ENCODE assay signal across 21 cellular contexts in genomic region chr6:3252369-3252768, GRCh38. TPM values are rescaled to one million over a fixed set of nuclear protein-coding genes. Genes with fewer than 3 reads are reported as not detected.
DNase-seq lines count a peak whose midpoint lies in the region; ATAC-seq, FAIRE-seq and TF ChIP-seq lines count a peak whose summit lies in the region.
"Had no signal": no experiment of that assay in that cellular context is flagged by ENCODE, and none has a peak within 500 bp of the region (broad histone marks: within the 10 kb centered on the region; RNA-seq: fewer than 3 reads in every experiment).

No MANE protein-coding gene starts in this region.

- TF ChIP-seq POLR2A in K562 (conservative IDR thresholded peaks at IDR 0.05): no peak

- H3K4me2 ChIP-seq in K562 (ENCODE audit: insufficient read depth, low read length): peak overlapping the region; percentile 70
- no peak overlapping the region for H3K4me2 ChIP-seq in neuronal stem cell (ENCODE audit: insufficient read depth, low read length, poor library complexity, severe bottlenecking)

- H4K8ac ChIP-seq in neuronal stem cell (ENCODE audit: low read depth, low read length): no peak overlapping the region

- H2BK15ac ChIP-seq in neuronal stem cell (ENCODE audit: low read length): no peak overlapping the region

- peak overlapping the region in 1 of 2 experiments; percentile 47; a peak in 1 of 4 replicates for H3K9ac ChIP-seq in K562 (ENCODE audit: insufficient read depth in 1 of 2, low read depth in 2 of 2, low read length in 2 of 2)
- H3K9ac ChIP-seq in neuronal stem cell (ENCODE audit: low read depth, low read length, poor library complexity): peak overlapping the region; percentile 1
- H3K9ac ChIP-seq: neural progenitor cell had no signal

- H3K4me3 Mint-ChIP-seq in activated CD4-positive, alpha-beta memory T cell treated with anti-CD3 and anti-CD28 coated beads, Interleukin-2, amount 10 ng/mL, durations not matched to agents 7 days and 5 days: no peak overlapping the region
- H3K4me3 Mint-ChIP-seq in activated CD4-positive, alpha-beta memory T cell treated with anti-CD3 and anti-CD28 coated beads for 36 hours: no peak overlapping the region
- H3K4me3 Mint-ChIP-seq: memory B cell, neural progenitor cell had no signal

- no peaks in the 10 kb centered on the region for H3K36me3 Mint-ChIP-seq in activated CD4-positive, alpha-beta memory T cell treated with anti-CD3 and anti-CD28 coated beads, Interleukin-2, amount 10 ng/mL, durations not matched to agents 7 days and 5 days (ENCODE audit: low read depth)
- H3K36me3 Mint-ChIP-seq in activated CD4-positive, alpha-beta memory T cell treated with anti-CD3 and anti-CD28 coated beads for 36 hours: no peaks in the 10 kb centered on the region

- CTCF ChIA-PET in activated CD4-positive, alpha-beta memory T cell treated with anti-CD3 and anti-CD28 coated beads, Interleukin-2, amount 10 ng/mL, durations not matched to agents 7 days and 5 days (lab: Charles Lee): interaction anchor here (0.9 to 6.8 kb wide), 18 partner anchors 9 to 414 kb away, joined by 3 to 42 read pairs (median 6); partner anchors contain the start of gene TUBB2A
- CTCF ChIA-PET in activated CD4-positive, alpha-beta memory T cell treated with anti-CD3 and anti-CD28 coated beads for 36 hours (lab: Charles Lee): interaction anchor here (1.2 to 7.2 kb wide), 11 partner anchors 13 to 201 kb away, joined by 3 to 122 read pairs (median 8); partner anchors contain the start of gene TUBB2A
- CTCF ChIA-PET in K562 (lab: Yijun Ruan, JAX; ENCODE audit: low intra/inter-chr PET ratio): interaction anchor here (1.0 to 2.1 kb wide), 2 partner anchors 125 to 127 kb away, joined by 3 to 22 read pairs; no protein-coding TSS in a partner anchor

- 13% methylated on average over 10 of the region's 10 CpGs for WGBS in K562 (ENCODE audit: insufficient coverage, low coverage, missing lambda C conversion rate)
- no CpG with 5 or more reads among the region's 10 CpGs for WGBS in neuronal stem cell (ENCODE audit: extremely low coverage in 2 of 2, insufficient read length in 2 of 2, insufficient replicate concordance in 1 of 2), 2 donors

- H3K79me2 ChIP-seq in K562 (ENCODE audit: control insufficient read depth, insufficient read depth, low read length): no peaks in the 10 kb centered on the region

- H3K79me1 ChIP-seq in neuronal stem cell (ENCODE audit: low read depth, low read length): no peaks in the 10 kb centered on the region

- TF ChIP-seq CTCF in K562 (IDR thresholded peaks at IDR 0.05 in 2 of 3, conservative IDR thresholded peaks at IDR 0.05 in 1 of 3; ENCODE audit: insufficient read depth in 2 of 3, low read depth in 1 of 3, low read length in 3 of 3): no peak

- peaks cover 17% of the 10 kb centered on the region for H3K27me3 Mint-ChIP-seq in activated CD4-positive, alpha-beta memory T cell treated with anti-CD3 and anti-CD28 coated beads, Interleukin-2, amount 10 ng/mL, durations not matched to agents 7 days and 5 days
- peaks cover 24% of the 10 kb centered on the region for H3K27me3 Mint-ChIP-seq in activated CD4-positive, alpha-beta memory T cell treated with anti-CD3 and anti-CD28 coated beads for 36 hours

- H3K9me1 ChIP-seq in K562 (ENCODE audit: control insufficient read depth, insufficient read depth, low read length): no peaks in the 10 kb centered on the region

- no peak overlapping the region for H3K18ac ChIP-seq in neuronal stem cell (ENCODE audit: low read length)

- H3K23ac ChIP-seq in neuronal stem cell (ENCODE audit: low read depth, low read length, poor library complexity): peak overlapping the region; percentile 21

- H3K4ac ChIP-seq in neuronal stem cell (ENCODE audit: low read length): no peak overlapping the region

- H2AFZ ChIP-seq in K562 (ENCODE audit: low read depth, low read length): peak overlapping the region; percentile 79
- no peak overlapping the region for H2AFZ ChIP-seq in neuronal stem cell (ENCODE audit: low read length)
- H2AFZ ChIP-seq: neural progenitor cell had no signal

- no peak overlapping the region for H2BK5ac ChIP-seq in neuronal stem cell (ENCODE audit: low read length)

- peak overlapping the region; percentile 38 for H3K27ac Mint-ChIP-seq in activated CD4-positive, alpha-beta memory T cell treated with anti-CD3 and anti-CD28 coated beads, Interleukin-2, amount 10 ng/mL, durations not matched to agents 7 days and 5 days
- no peak overlapping the region for H3K27ac Mint-ChIP-seq in activated CD4-positive, alpha-beta memory T cell treated with anti-CD3 and anti-CD28 coated beads for 36 hours
- H3K27ac Mint-ChIP-seq: memory B cell had no signal

- H3K9me3 ChIP-seq in K562 (replicated peaks; ENCODE audit: control insufficient read depth, insufficient read depth, low read depth, low read length) (no peaks in the 10 kb centered on the region), neuronal stem cell (replicated peaks in 1 of 2; ENCODE audit: control insufficient read depth in 2 of 2, insufficient read depth in 1 of 2, low read depth in 1 of 2, low read length in 2 of 2) (no peaks in the 10 kb centered on the region)
- H3K9me3 ChIP-seq: adrenal gland, gastroesophageal sphincter, thoracic aorta had no signal

- no peak overlapping the region for H3K27ac ChIP-seq in K562 (ENCODE audit: extremely low read depth, low read depth, low read length)
- H3K27ac ChIP-seq in neuronal stem cell (replicated peaks; ENCODE audit: low read length): no peak overlapping the region
- H3K27ac ChIP-seq: adrenal gland, C4-2B, neural progenitor cell, RWPE1, thoracic aorta had no signal

- BruUV-seq in K562 (replicated peaks; lab: Mats Ljungman, UMichigan): no TSS peak

- H3K4me1 ChIP-seq in K562 (replicated peaks in 1 of 2; ENCODE audit: control insufficient read depth in 2 of 2, insufficient read depth in 2 of 2, low read length in 2 of 2) (peaks cover 32 to 38% of the 10 kb centered on the region in 2 experiments), neuronal stem cell (ENCODE audit: control insufficient read depth in 2 of 2, insufficient read depth in 1 of 2, low read depth in 1 of 2, low read length in 2 of 2) (peaks cover 19 to 31% of the 10 kb centered on the region in 2 donors)

- H3K4me3 ChIP-seq in K562 (no peak overlapping the region), neuronal stem cell (ENCODE audit: low read length in 2 of 2) (no peak overlapping the region)
- H3K4me3 ChIP-seq: adrenal gland, gastroesophageal sphincter, neural progenitor cell, thoracic aorta had no signal

- peak; percentile 71 for ATAC-seq in K562

- intact Hi-C loops in activated CD4-positive, alpha-beta memory T cell treated with anti-CD3 and anti-CD28 coated beads for 36 hours (cut with micrococcal nuclease): no loop called here
- intact Hi-C loops in K562 (cut with micrococcal nuclease): loop anchor here (5.0 to 10.0 kb wide), 3 partner anchors 45 to 258 kb away; partner anchors contain the start of genes NQO2 and RIPK1

- H4K91ac ChIP-seq in neuronal stem cell (ENCODE audit: low read depth, low read length, poor library complexity): no peak overlapping the region

- no peak overlapping the region for H2BK120ac ChIP-seq in neuronal stem cell (ENCODE audit: low read depth, low read length)

- no peak for TF ChIP-seq EP300 in K562 (IDR thresholded peaks at IDR 0.05; ENCODE audit: low read length)

- no peaks in the 10 kb centered on the region for H4K20me1 ChIP-seq in K562 (replicated peaks; ENCODE audit: control insufficient read depth, insufficient read depth, low read length)

- H2BK12ac ChIP-seq in neuronal stem cell (ENCODE audit: low read length): no peak overlapping the region

- H3K36me3 ChIP-seq in K562 (ENCODE audit: control insufficient read depth, insufficient read depth, low read length) (no peaks in the 10 kb centered on the region), neuronal stem cell (replicated peaks in 1 of 2; ENCODE audit: control insufficient read depth in 2 of 2, insufficient read depth in 2 of 2, low read length in 2 of 2) (no peaks in the 10 kb centered on the region)
- H3K36me3 ChIP-seq: adrenal gland, gastroesophageal sphincter, neural progenitor cell, thoracic aorta had no signal

- no peak for TF ChIP-seq RAD21 in K562 (CRISPR knock-in tag; conservative IDR thresholded peaks at IDR 0.05 in 1 of 2, IDR thresholded peaks at IDR 0.05 in 1 of 2)

- H3K27me3 ChIP-seq in K562 (ENCODE audit: control insufficient read depth in 2 of 2, insufficient read depth in 2 of 2, low read length in 2 of 2) (no peaks in the 10 kb centered on the region; a peak in 1 of 5 replicates), neuronal stem cell (ENCODE audit: control insufficient read depth in 3 of 3, insufficient read depth in 3 of 3, low read depth in 1 of 3, low read length in 3 of 3) (peaks cover 0 to 3% (median 0%) of the 10 kb centered on the region in 3 experiments)
- H3K27me3 ChIP-seq: adrenal gland, gastroesophageal sphincter had no signal

- POLR2A ChIA-PET in activated CD4-positive, alpha-beta memory T cell treated with anti-CD3 and anti-CD28 coated beads, Interleukin-2, amount 10 ng/mL, durations not matched to agents 7 days and 5 days (lab: Charles Lee): no interaction called here
- POLR2A ChIA-PET in activated CD4-positive, alpha-beta memory T cell treated with anti-CD3 and anti-CD28 coated beads for 36 hours (lab: Charles Lee): interaction anchor here (1.2 kb wide), 1 partner anchor 90 kb away, joined by 4 read pairs; no protein-coding TSS in a partner anchor
- POLR2A ChIA-PET in K562 (lab: Yijun Ruan, JAX): interaction anchor here (0.5 to 2.0 kb wide), 10 partner anchors 9 to 239 kb away, joined by 3 to 18 read pairs (median 4); partner anchors contain the start of gene TUBB2A

- in situ Hi-C loops in K562 (cut with MboI): loop anchor here (10.0 kb wide), 1 partner anchor 258 kb away; the partner anchor contains the start of gene NQO2

- H3K14ac ChIP-seq in neuronal stem cell (ENCODE audit: low read length): no peak overlapping the region

- no peaks in the 10 kb centered on the region for H3K9me3 Mint-ChIP-seq in activated CD4-positive, alpha-beta memory T cell treated with anti-CD3 and anti-CD28 coated beads, Interleukin-2, amount 10 ng/mL, durations not matched to agents 7 days and 5 days
- peaks cover 3% of the 10 kb centered on the region for H3K9me3 Mint-ChIP-seq in activated CD4-positive, alpha-beta memory T cell treated with anti-CD3 and anti-CD28 coated beads for 36 hours
- H3K9me3 Mint-ChIP-seq: memory B cell had no signal

- no peak for DNase-seq in activated CD4-positive, alpha-beta memory T cell treated with anti-CD3 and anti-CD28 coated beads, Interleukin-2, amount 10 ng/mL, durations not matched to agents 7 days and 5 days
- no peak for DNase-seq in activated CD4-positive, alpha-beta memory T cell treated with anti-CD3 and anti-CD28 coated beads for 36 hours
- DNase-seq in NOMO-1 treated with DMSO at 0.1 percent for 48 hours (lab: John Stamatoyannopoulos, UW; ENCODE audit: unreplicated experiment) (peak; percentile 90), K562 (ENCODE audit: extremely low read depth in 1 of 4, low spot score in 3 of 4) (peak; percentile 51 to 73 (median 60)), neuronal stem cell (ENCODE audit: low spot score) (no peak), NCI-H524 (lab: John Stamatoyannopoulos, UW) (no peak), NCI-H2081 (lab: John Stamatoyannopoulos, UW) (no peak), DMS114 treated with DMSO at 0.1 percent for 48 hours (lab: John Stamatoyannopoulos, UW; ENCODE audit: unreplicated experiment) (no peak)
- DNase-seq: activated CD4-positive, alpha-beta T cell treated with anti-CD3 and anti-CD28 coated beads, Interleukin-2, amount 50 U/mL, for 1 hour; adrenal gland; cerebellar nuclear complex; NCI-H2029 treated with DMSO at 0.1 percent for 48 hours; stimulated activated CD4-positive, alpha-beta T cell treated with anti-CD3 and anti-CD28 coated beads, Interleukin-4, amount 100 ng/mL, for 24 hours; T-helper 2 cell had no signal

- peak; percentile 72 for FAIRE-seq in K562 (lab: Jason Lieb, UNC)
- FAIRE-seq: A204.1 had no signal

- H3K4me1 Mint-ChIP-seq in activated CD4-positive, alpha-beta memory T cell treated with anti-CD3 and anti-CD28 coated beads, Interleukin-2, amount 10 ng/mL, durations not matched to agents 7 days and 5 days: peaks cover 14% of the 10 kb centered on the region
- peaks cover 4% of the 10 kb centered on the region for H3K4me1 Mint-ChIP-seq in activated CD4-positive, alpha-beta memory T cell treated with anti-CD3 and anti-CD28 coated beads for 36 hours (ENCODE audit: low read depth)

- peak overlapping the region; percentile 16 for H2AK5ac ChIP-seq in neuronal stem cell (ENCODE audit: low read depth, low read length)

RNA-seq across cellular contexts. Expression of gene PSMG4, which starts 6.4 kb away (rescaled TPM):
- total RNA-seq in activated CD4-positive, alpha-beta memory T cell treated with anti-CD3 and anti-CD28 coated beads, Interleukin-2, amount 10 ng/mL, durations not matched to agents 7 days and 5 days: 10 to 100 TPM; 19.8 to 21.4 TPM
- 10 to 100 TPM; 24.2 to 25.2 TPM for total RNA-seq in activated CD4-positive, alpha-beta memory T cell treated with anti-CD3 and anti-CD28 coated beads for 36 hours
- total RNA-seq in K562 (2011; cell fraction: chromatin; rRNA removed; ENCODE audit: low replicate concordance): 101 and 118 TPM in 2 replicates
- 85.9 and 99.7 TPM in 2 replicates for total RNA-seq in K562 (2011; cell fraction: nucleolus; rRNA removed)
- total RNA-seq in K562 (2011; cell fraction: nucleoplasm; rRNA removed): 97.7 and 105 TPM in 2 replicates
- 123 and 126 TPM in 2 replicates for total RNA-seq in K562 (2014; rRNA removed)
- 41.4 and 42.7 TPM in 2 replicates for total RNA-seq in K562 (2014; rRNA removed; fragmentation: Illumina TruSeq; extraction: Trizol)
- total RNA-seq in K562 (2015; rRNA removed; fragmentation: Illumina TruSeq; extraction: Trizol): 52.0 and 56.4 TPM in 2 replicates
- 74.4 and 81.6 TPM in 2 replicates for total RNA-seq in K562 (2021)
- 62.2 and 64.5 TPM in 2 replicates for polyA plus RNA-seq in K562 (2011; rRNA removed)
- 83.4 and 238 TPM in 2 replicates for polyA plus RNA-seq in K562 (2011; cell fraction: cytosol; rRNA removed)
- polyA plus RNA-seq in K562 (2011; cell fraction: nucleus; rRNA removed): 74.0 and 91.4 TPM in 2 replicates
- 79.5 and 80.8 TPM in 2 replicates for polyA plus RNA-seq in K562 (2012)
- 29.0 and 49.1 TPM in 2 replicates for polyA plus RNA-seq in K562 (2014; fragmentation: Illumina TruSeq; extraction: Trizol)
- 10 to 100 TPM; 12.9 to 19.4 TPM for polyA plus RNA-seq in K562 (2014; fragmentation: Nextera tagmentation; extraction: Ambion mirVana)
- 165 and 185 TPM in 2 replicates for polyA plus RNA-seq in K562 (2014; rRNA removed)
- 30.7 and 32.6 TPM in 2 replicates for polyA minus RNA-seq in K562 (2011; rRNA and poly(A)+ RNA removed)
- 14.1 and 15.7 TPM in 2 replicates for polyA minus RNA-seq in K562 (2011; cell fraction: cytosol; rRNA and poly(A)+ RNA removed)
- 39.4 and 48.7 TPM in 2 replicates for polyA minus RNA-seq in K562 (2011; cell fraction: nucleus; rRNA and poly(A)+ RNA removed)
- polyA plus RNA-seq in neuronal stem cell (2013, experiment 1 of 2): 24.7 TPM
- 24.4 TPM for polyA plus RNA-seq in neuronal stem cell (2013, experiment 2 of 2)

RNA-seq across cellular contexts. Expression of gene TUBB2B, which starts 24.9 kb away (rescaled TPM):
- total RNA-seq in activated CD4-positive, alpha-beta memory T cell treated with anti-CD3 and anti-CD28 coated beads, Interleukin-2, amount 10 ng/mL, durations not matched to agents 7 days and 5 days: not detected
- under 1 TPM in 1 of 2 experiments, not detected in 1; 0.29 TPM for total RNA-seq in activated CD4-positive, alpha-beta memory T cell treated with anti-CD3 and anti-CD28 coated beads for 36 hours
- 1.7 and 4.6 TPM in 2 replicates for total RNA-seq in K562 (2011; cell fraction: chromatin; rRNA removed; ENCODE audit: low replicate concordance)
- total RNA-seq in K562 (2011; cell fraction: nucleolus; rRNA removed): 5.0 and 6.5 TPM in 2 replicates
- total RNA-seq in K562 (2011; cell fraction: nucleoplasm; rRNA removed): 3.4 and 3.9 TPM in 2 replicates
- 6.4 and 7.3 TPM in 2 replicates for total RNA-seq in K562 (2014; rRNA removed)
- 1.6 and 2.3 TPM in 2 replicates for total RNA-seq in K562 (2014; rRNA removed; fragmentation: Illumina TruSeq; extraction: Trizol)
- 3.3 and 3.8 TPM in 2 replicates for total RNA-seq in K562 (2015; rRNA removed; fragmentation: Illumina TruSeq; extraction: Trizol)
- total RNA-seq in K562 (2021): 5.1 and 5.8 TPM in 2 replicates
- 9.7 and 14.5 TPM in 2 replicates for polyA plus RNA-seq in K562 (2011; rRNA removed)
- polyA plus RNA-seq in K562 (2011; cell fraction: cytosol; rRNA removed): 18.8 and 24.4 TPM in 2 replicates
- 5.8 and 7.2 TPM in 2 replicates for polyA plus RNA-seq in K562 (2011; cell fraction: nucleus; rRNA removed)
- polyA plus RNA-seq in K562 (2012): 9.9 and 11.3 TPM in 2 replicates
- polyA plus RNA-seq in K562 (2014; fragmentation: Illumina TruSeq; extraction: Trizol): 4.6 and 9.1 TPM in 2 replicates
- polyA plus RNA-seq in K562 (2014; fragmentation: Nextera tagmentation; extraction: Ambion mirVana): under 1 TPM; 0.11 to 0.18 TPM
- 6.1 and 7.0 TPM in 2 replicates for polyA plus RNA-seq in K562 (2014; rRNA removed)
- polyA minus RNA-seq in K562 (2011; rRNA and poly(A)+ RNA removed): 5.1 and 6.2 TPM in 2 replicates
- 7.5 and 11.3 TPM in 2 replicates for polyA minus RNA-seq in K562 (2011; cell fraction: cytosol; rRNA and poly(A)+ RNA removed)
- polyA minus RNA-seq in K562 (2011; cell fraction: nucleus; rRNA and poly(A)+ RNA removed): 2.7 and 6.1 TPM in 2 replicates
- polyA plus RNA-seq in neuronal stem cell (2013, experiment 1 of 2): 370 TPM
- polyA plus RNA-seq in neuronal stem cell (2013, experiment 2 of 2): 372 TPM

Comparison
In these comparisons a context has a peak if more than half of its experiments do, and no peak if none do; other contexts are left out.
1. DNase-seq: peak in NOMO-1 treated with DMSO at 0.1 percent for 48 hours (single experiment) and K562 (4 of 4); none in activated CD4-positive, alpha-beta memory T cell treated with anti-CD3 and anti-CD28 coated beads, Interleukin-2, amount 10 ng/mL, durations not matched to agents 7 days and 5 days (single experiment), activated CD4-positive, alpha-beta memory T cell treated with anti-CD3 and anti-CD28 coated beads for 36 hours (single experiment), neuronal stem cell (single experiment), NCI-H524 (0 of 2), NCI-H2081 (0 of 2) and DMS114 treated with DMSO at 0.1 percent for 48 hours (single experiment).